Comparison of ENCODE assay signal across 2 cellular contexts in genomic region chrX:23864719-23865349, GRCh38.
TF ChIP-seq lines count a peak whose summit lies in the region.

No MANE protein-coding gene starts in this region.

TF ChIP-seq in HEK293, 187 proteins besides CTCF, POLR2A, EP300 and RAD21:
- TF ChIP-seq ZNF488 (tag by site-specific recombination; IDR thresholded peaks at IDR 0.05) = no peak
- TF ChIP-seq YY1 (tag by site-specific recombination; IDR thresholded peaks at IDR 0.05) = no peak
- TF ChIP-seq SP7 (tag by site-specific recombination; IDR thresholded peaks at IDR 0.05) = peak; percentile 66; the same call in 1 of the 2 replicates

TF ChIP-seq in endothelial cell of umbilical vein, 7 proteins besides CTCF, POLR2A, EP300 and RAD21:
- TF ChIP-seq FOS (IDR thresholded peaks at IDR 0.05; ENCODE audit: borderline replicate concordance, insufficient read depth, low read length) = no peak
- TF ChIP-seq, protein P1, sequence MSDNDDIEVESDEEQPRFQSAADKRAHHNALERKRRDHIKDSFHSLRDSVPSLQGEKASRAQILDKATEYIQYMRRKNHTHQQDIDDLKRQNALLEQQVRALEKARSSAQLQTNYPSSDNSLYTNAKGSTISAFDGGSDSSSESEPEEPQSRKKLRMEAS (IDR thresholded peaks at IDR 0.05; ENCODE audit: insufficient read depth, insufficient read length) = no peak
- no peak for TF ChIP-seq POLR2AphosphoS5 (IDR thresholded peaks at IDR 0.05; ENCODE audit: insufficient read depth, low read depth, low read length)
- TF ChIP-seq MYC (IDR thresholded peaks at IDR 0.05; ENCODE audit: low read depth, low read length) = no peak
- no peak for TF ChIP-seq JUN (IDR thresholded peaks at IDR 0.05; ENCODE audit: borderline replicate concordance, insufficient read depth, insufficient read length, low read depth)
- no peak for TF ChIP-seq GATA2 (IDR thresholded peaks at IDR 0.05; ENCODE audit: insufficient read depth, insufficient read length, low read depth, low read length)
- TF ChIP-seq EZH2 (IDR thresholded peaks at IDR 0.05; ENCODE audit: borderline replicate concordance, low read depth, low read length, severe bottlenecking) = no peak
TF ChIP-seq in endothelial cell of umbilical vein: peak in this region for 0.
